1 cellular context compared by ENCODE assay signal in the genomic region with DNA sequence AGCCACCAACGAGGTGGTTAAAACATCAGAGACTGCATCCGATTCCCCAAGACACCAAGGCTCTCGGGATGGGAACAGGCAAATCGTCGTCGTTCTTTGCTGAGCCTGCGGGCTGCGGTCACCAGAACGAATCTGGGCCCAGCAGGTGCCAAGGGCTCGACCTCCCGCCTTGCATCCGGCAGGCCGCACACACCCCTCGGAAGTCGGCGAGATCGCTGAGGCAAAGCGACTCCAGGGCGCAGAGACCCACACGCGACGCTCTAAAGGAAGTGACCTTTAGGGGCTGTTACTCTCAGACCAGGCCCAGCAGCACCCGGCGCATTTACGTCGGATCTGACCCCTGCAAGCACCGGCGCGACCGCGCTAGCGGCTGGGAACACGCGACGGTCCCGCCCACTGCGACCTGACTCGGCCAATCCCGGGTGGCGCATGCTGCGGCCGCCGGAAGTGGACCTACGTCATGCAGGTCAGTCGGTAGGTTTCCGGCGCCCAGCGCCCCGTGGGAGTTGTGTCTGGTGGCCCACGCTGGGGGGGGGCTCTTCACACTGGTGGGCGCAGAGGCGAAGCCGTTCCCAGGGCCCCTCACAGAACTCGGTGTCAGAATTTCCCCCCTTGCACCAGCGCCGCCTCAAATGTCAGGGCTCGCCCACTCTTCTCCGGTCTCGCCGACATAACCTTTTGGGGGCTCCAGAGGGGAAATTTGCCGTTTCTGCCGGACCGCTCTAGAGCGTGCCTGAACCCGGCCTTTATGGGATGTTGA.
TF ChIP-seq lines count a peak whose summit lies in the region.

No MANE protein-coding gene starts in this region.

TF ChIP-seq in HepG2, 621 proteins besides CTCF, POLR2A, EP300 and RAD21 (continued from another document and continues in another):
- TF ChIP-seq, protein P1, sequence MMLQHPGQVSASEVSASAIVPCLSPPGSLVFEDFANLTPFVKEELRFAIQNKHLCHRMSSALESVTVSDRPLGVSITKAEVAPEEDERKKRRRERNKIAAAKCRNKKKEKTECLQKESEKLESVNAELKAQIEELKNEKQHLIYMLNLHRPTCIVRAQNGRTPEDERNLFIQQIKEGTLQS (CRISPR knock-in tag; IDR thresholded peaks at IDR 0.05): no peak
- TF ChIP-seq, protein P2, sequence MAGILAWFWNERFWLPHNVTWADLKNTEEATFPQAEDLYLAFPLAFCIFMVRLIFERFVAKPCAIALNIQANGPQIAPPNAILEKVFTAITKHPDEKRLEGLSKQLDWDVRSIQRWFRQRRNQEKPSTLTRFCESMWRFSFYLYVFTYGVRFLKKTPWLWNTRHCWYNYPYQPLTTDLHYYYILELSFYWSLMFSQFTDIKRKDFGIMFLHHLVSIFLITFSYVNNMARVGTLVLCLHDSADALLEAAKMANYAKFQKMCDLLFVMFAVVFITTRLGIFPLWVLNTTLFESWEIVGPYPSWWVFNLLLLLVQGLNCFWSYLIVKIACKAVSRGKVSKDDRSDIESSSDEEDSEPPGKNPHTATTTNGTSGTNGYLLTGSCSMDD (CRISPR knock-in tag; IDR thresholded peaks at IDR 0.05): no peak
- no peak for TF ChIP-seq ZNF343 (CRISPR knock-in tag; IDR thresholded peaks at IDR 0.05)
- no peak for TF ChIP-seq TBL1XR1 (IDR thresholded peaks at IDR 0.05; ENCODE audit: borderline replicate concordance, low read length, partially characterized antibody)
- TF ChIP-seq ZNF790 (CRISPR knock-in tag; IDR thresholded peaks at IDR 0.05; ENCODE audit: borderline replicate concordance): no peak
- TF ChIP-seq ZNF629 (CRISPR knock-in tag; conservative IDR thresholded peaks at IDR 0.05): no peak
- TF ChIP-seq PRMT3 (CRISPR knock-in tag; IDR thresholded peaks at IDR 0.05; ENCODE audit: borderline replicate concordance, low read depth): no peak
- TF ChIP-seq, protein P3, sequence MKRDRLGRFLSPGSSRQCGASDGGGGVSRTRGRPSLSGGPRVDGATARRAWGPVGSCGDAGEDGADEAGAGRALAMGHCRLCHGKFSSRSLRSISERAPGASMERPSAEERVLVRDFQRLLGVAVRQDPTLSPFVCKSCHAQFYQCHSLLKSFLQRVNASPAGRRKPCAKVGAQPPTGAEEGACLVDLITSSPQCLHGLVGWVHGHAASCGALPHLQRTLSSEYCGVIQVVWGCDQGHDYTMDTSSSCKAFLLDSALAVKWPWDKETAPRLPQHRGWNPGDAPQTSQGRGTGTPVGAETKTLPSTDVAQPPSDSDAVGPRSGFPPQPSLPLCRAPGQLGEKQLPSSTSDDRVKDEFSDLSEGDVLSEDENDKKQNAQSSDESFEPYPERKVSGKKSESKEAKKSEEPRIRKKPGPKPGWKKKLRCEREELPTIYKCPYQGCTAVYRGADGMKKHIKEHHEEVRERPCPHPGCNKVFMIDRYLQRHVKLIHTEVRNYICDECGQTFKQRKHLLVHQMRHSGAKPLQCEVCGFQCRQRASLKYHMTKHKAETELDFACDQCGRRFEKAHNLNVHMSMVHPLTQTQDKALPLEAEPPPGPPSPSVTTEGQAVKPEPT (CRISPR knock-in tag; IDR thresholded peaks at IDR 0.05; ENCODE audit: low read depth): no peak
- no peak for TF ChIP-seq U2AF1 (optimal IDR thresholded peaks at IDR 0.05; ENCODE audit: low read depth, low read length)
- TF ChIP-seq ARNT (IDR thresholded peaks at IDR 0.05): no peak
- no peak for TF ChIP-seq THYN1 (CRISPR knock-in tag; IDR thresholded peaks at IDR 0.05; ENCODE audit: borderline replicate concordance, low read depth)
- TF ChIP-seq ZNF530 (CRISPR knock-in tag; IDR thresholded peaks at IDR 0.05; ENCODE audit: low read depth): no peak
- TF ChIP-seq, protein P4, sequence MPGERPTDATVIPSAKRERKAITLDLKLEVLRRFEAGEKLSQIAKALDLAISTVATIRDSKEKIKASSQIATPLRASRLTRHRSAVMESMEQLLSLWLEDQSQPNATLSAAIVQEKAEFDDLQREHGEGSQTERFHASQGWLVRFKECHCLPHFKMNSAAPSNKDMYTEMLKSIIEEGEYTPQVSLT (CRISPR knock-in tag; IDR thresholded peaks at IDR 0.05; ENCODE audit: borderline replicate concordance, low read depth): no peak
- no peak for TF ChIP-seq NR3C1 (CRISPR knock-in tag; IDR thresholded peaks at IDR 0.05)
- TF ChIP-seq SRSF9 (IDR thresholded peaks at IDR 0.05; ENCODE audit: borderline replicate concordance, insufficient read depth, low read depth, low read length, poor library complexity, severe bottlenecking): no peak
- TF ChIP-seq ZMYM4 (CRISPR knock-in tag; IDR thresholded peaks at IDR 0.05): peak; percentile 42; the same call in 1 of the 2 replicates
- TF ChIP-seq, protein P5, sequence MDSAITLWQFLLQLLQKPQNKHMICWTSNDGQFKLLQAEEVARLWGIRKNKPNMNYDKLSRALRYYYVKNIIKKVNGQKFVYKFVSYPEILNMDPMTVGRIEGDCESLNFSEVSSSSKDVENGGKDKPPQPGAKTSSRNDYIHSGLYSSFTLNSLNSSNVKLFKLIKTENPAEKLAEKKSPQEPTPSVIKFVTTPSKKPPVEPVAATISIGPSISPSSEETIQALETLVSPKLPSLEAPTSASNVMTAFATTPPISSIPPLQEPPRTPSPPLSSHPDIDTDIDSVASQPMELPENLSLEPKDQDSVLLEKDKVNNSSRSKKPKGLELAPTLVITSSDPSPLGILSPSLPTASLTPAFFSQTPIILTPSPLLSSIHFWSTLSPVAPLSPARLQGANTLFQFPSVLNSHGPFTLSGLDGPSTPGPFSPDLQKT (CRISPR knock-in tag; IDR thresholded peaks at IDR 0.05; ENCODE audit: borderline replicate concordance): no peak
- TF ChIP-seq MYC (CRISPR knock-in tag; IDR thresholded peaks at IDR 0.05; ENCODE audit: borderline replicate concordance): peak; percentile 56; the same call in 1 of the 2 replicates
- TF ChIP-seq CCDC6 (CRISPR knock-in tag; IDR thresholded peaks at IDR 0.05): no peak
- peak; percentile 78 for TF ChIP-seq NRL (CRISPR knock-in tag; IDR thresholded peaks at IDR 0.05; ENCODE audit: borderline replicate concordance)
- TF ChIP-seq, protein P6, sequence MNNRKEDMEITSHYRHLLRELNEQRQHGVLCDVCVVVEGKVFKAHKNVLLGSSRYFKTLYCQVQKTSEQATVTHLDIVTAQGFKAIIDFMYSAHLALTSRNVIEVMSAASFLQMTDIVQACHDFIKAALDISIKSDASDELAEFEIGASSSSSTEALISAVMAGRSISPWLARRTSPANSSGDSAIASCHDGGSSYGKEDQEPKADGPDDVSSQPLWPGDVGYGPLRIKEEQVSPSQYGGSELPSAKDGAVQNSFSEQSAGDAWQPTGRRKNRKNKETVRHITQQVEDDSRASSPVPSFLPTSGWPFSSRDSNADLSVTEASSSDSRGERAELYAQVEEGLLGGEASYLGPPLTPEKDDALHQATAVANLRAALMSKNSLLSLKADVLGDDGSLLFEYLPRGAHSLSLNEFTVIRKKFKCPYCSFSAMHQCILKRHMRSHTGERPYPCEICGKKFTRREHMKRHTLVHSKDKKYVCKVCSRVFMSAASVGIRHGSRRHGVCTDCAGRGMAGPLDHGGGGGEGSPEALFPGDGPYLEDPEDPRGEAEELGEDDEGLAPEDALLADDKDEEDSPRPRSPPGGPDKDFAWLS (CRISPR knock-in tag; IDR thresholded peaks at IDR 0.05; ENCODE audit: borderline replicate concordance): no peak
- TF ChIP-seq ZNF746 (CRISPR knock-in tag; IDR thresholded peaks at IDR 0.05): no peak
- TF ChIP-seq ZNF766 (CRISPR knock-in tag; IDR thresholded peaks at IDR 0.05; ENCODE audit: borderline replicate concordance): no peak
- TF ChIP-seq MAFG (CRISPR knock-in tag; IDR thresholded peaks at IDR 0.05): no peak
- no peak for TF ChIP-seq SYNCRIP (IDR thresholded peaks at IDR 0.05; ENCODE audit: insufficient read depth, low read depth, low read length)
- no peak for TF ChIP-seq STAG1 (CRISPR knock-in tag; IDR thresholded peaks at IDR 0.05)
- no peak for TF ChIP-seq ZFYVE20 (CRISPR knock-in tag; IDR thresholded peaks at IDR 0.05; ENCODE audit: borderline replicate concordance, low read depth)
- TF ChIP-seq, protein P7, sequence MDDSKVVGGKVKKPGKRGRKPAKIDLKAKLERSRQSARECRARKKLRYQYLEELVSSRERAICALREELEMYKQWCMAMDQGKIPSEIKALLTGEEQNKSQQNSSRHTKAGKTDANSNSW (CRISPR knock-in tag; IDR thresholded peaks at IDR 0.05; ENCODE audit: borderline replicate concordance): no peak
- no peak for TF ChIP-seq ZNF652 (CRISPR knock-in tag; IDR thresholded peaks at IDR 0.05; ENCODE audit: borderline replicate concordance, low read depth)
- no peak for TF ChIP-seq MATR3 (CRISPR knock-in tag; IDR thresholded peaks at IDR 0.05)
- peak; percentile 74 for TF ChIP-seq SALL1 (CRISPR knock-in tag; IDR thresholded peaks at IDR 0.05)
- TF ChIP-seq, protein P8, sequence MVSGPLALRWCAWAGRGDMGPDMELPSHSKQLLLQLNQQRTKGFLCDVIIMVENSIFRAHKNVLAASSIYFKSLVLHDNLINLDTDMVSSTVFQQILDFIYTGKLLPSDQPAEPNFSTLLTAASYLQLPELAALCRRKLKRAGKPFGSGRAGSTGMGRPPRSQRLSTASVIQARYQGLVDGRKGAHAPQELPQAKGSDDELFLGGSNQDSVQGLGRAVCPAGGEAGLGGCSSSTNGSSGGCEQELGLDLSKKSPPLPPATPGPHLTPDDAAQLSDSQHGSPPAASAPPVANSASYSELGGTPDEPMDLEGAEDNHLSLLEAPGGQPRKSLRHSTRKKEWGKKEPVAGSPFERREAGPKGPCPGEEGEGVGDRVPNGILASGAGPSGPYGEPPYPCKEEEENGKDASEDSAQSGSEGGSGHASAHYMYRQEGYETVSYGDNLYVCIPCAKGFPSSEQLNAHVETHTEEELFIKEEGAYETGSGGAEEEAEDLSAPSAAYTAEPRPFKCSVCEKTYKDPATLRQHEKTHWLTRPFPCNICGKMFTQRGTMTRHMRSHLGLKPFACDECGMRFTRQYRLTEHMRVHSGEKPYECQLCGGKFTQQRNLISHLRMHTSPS (CRISPR knock-in tag; IDR thresholded peaks at IDR 0.05; ENCODE audit: low read depth): no peak
- TF ChIP-seq CENPT (CRISPR knock-in tag; IDR thresholded peaks at IDR 0.05; ENCODE audit: low read depth): peak; percentile 59; the same call in 1 of the 2 replicates
- TF ChIP-seq FLYWCH1 (CRISPR knock-in tag; IDR thresholded peaks at IDR 0.05): no peak
- TF ChIP-seq PLRG1 (conservative IDR thresholded peaks at IDR 0.05): no peak
- no peak for TF ChIP-seq ZNF672 (CRISPR knock-in tag; IDR thresholded peaks at IDR 0.05)
- TF ChIP-seq PAWR (CRISPR knock-in tag; IDR thresholded peaks at IDR 0.05; ENCODE audit: borderline replicate concordance): no peak
- TF ChIP-seq TSC22D2 (CRISPR knock-in tag; IDR thresholded peaks at IDR 0.05; ENCODE audit: borderline replicate concordance): peak; percentile 49; the same call in 1 of the 2 replicates
- TF ChIP-seq, protein P9, sequence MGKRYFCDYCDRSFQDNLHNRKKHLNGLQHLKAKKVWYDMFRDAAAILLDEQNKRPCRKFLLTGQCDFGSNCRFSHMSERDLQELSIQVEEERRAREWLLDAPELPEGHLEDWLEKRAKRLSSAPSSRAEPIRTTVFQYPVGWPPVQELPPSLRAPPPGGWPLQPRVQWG (CRISPR knock-in tag; IDR thresholded peaks at IDR 0.05; ENCODE audit: borderline replicate concordance, low read depth): no peak
- no peak for TF ChIP-seq ZFP82 (CRISPR knock-in tag; IDR thresholded peaks at IDR 0.05; ENCODE audit: borderline replicate concordance)
- TF ChIP-seq ZNF713 (CRISPR knock-in tag; IDR thresholded peaks at IDR 0.05): no peak
- TF ChIP-seq, protein P10, sequence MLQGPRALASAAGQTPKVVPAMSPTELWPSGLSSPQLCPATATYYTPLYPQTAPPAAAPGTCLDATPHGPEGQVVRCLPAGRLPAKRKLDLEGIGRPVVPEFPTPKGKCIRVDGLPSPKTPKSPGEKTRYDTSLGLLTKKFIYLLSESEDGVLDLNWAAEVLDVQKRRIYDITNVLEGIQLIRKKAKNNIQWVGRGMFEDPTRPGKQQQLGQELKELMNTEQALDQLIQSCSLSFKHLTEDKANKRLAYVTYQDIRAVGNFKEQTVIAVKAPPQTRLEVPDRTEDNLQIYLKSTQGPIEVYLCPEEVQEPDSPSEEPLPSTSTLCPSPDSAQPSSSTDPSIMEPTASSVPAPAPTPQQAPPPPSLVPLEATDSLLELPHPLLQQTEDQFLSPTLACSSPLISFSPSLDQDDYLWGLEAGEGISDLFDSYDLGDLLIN (CRISPR knock-in tag; IDR thresholded peaks at IDR 0.05; ENCODE audit: borderline replicate concordance): no peak
- TF ChIP-seq, protein P11, sequence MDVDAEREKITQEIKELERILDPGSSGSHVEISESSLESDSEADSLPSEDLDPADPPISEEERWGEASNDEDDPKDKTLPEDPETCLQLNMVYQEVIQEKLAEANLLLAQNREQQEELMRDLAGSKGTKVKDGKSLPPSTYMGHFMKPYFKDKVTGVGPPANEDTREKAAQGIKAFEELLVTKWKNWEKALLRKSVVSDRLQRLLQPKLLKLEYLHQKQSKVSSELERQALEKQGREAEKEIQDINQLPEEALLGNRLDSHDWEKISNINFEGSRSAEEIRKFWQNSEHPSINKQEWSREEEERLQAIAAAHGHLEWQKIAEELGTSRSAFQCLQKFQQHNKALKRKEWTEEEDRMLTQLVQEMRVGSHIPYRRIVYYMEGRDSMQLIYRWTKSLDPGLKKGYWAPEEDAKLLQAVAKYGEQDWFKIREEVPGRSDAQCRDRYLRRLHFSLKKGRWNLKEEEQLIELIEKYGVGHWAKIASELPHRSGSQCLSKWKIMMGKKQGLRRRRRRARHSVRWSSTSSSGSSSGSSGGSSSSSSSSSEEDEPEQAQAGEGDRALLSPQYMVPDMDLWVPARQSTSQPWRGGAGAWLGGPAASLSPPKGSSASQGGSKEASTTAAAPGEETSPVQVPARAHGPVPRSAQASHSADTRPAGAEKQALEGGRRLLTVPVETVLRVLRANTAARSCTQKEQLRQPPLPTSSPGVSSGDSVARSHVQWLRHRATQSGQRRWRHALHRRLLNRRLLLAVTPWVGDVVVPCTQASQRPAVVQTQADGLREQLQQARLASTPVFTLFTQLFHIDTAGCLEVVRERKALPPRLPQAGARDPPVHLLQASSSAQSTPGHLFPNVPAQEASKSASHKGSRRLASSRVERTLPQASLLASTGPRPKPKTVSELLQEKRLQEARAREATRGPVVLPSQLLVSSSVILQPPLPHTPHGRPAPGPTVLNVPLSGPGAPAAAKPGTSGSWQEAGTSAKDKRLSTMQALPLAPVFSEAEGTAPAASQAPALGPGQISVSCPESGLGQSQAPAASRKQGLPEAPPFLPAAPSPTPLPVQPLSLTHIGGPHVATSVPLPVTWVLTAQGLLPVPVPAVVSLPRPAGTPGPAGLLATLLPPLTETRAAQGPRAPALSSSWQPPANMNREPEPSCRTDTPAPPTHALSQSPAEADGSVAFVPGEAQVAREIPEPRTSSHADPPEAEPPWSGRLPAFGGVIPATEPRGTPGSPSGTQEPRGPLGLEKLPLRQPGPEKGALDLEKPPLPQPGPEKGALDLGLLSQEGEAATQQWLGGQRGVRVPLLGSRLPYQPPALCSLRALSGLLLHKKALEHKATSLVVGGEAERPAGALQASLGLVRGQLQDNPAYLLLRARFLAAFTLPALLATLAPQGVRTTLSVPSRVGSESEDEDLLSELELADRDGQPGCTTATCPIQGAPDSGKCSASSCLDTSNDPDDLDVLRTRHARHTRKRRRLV (CRISPR knock-in tag; IDR thresholded peaks at IDR 0.05): no peak
- TF ChIP-seq ZNF589 (CRISPR knock-in tag; conservative IDR thresholded peaks at IDR 0.05): no peak
- no peak for TF ChIP-seq ZBTB20 (CRISPR knock-in tag; IDR thresholded peaks at IDR 0.05; ENCODE audit: borderline replicate concordance, low read depth)
- no peak for TF ChIP-seq SMYD3 (CRISPR knock-in tag; IDR thresholded peaks at IDR 0.05)
- TF ChIP-seq ZNF556 (CRISPR knock-in tag; IDR thresholded peaks at IDR 0.05; ENCODE audit: borderline replicate concordance): no peak
